ENCODE assay signal across 8 cellular contexts in the genomic region with DNA sequence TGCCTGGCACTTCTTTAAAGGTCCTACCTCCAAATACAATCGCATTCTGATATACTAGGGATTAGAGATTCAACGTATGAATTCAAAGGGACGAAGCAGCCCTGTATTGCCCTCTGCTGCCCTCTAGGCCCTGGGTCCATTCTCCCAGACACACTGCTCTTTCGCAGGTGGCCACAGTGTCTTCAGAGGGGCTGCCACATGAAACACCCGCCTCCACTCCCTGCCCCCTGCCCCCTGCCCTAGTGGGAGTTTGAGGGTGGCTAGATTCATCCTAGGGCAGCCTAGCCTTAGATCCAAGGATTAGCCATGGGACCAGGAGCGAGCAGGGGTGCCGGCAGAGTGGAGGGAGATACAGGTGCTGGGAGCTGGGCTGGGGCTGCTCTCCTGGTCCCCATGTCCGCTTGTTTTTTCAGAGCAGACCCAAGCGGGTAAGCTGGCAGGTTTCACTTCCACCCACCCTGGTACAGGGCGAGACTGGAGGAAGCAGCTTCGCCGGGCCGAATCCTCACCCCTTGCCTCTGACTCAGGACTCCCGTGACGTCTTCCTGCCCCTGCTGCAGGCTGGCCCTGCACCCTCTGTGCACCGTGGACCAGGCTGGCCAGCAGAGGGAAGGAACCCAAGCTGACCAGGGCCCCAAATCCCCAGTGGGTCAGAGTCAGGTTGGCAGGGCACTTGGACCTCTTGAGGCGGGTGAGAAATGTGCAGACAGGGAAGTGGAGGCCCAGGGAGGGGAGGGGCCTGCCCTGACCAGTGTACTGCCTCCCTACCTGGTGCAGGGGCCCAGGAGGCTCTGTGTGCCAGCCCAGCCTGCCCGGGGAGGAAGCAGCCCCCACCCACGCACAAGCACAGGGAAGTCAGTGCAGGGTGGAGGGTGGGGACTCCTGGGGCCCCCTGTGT. TPM values are rescaled to one million over a fixed set of nuclear protein-coding genes. Genes with fewer than 3 reads are reported as not detected.
DNase-seq lines count a peak whose midpoint lies in the region; ATAC-seq and TF ChIP-seq lines count a peak whose summit lies in the region.

No MANE protein-coding gene starts in this region.

- 24% methylated on average over 7 of the region's 19 CpGs for WGBS in right lobe of liver (ENCODE audit: insufficient coverage, low coverage, low lambda C conversion rate, missing lambda C conversion rate)

- intact Hi-C loops in right lobe of liver (cut with DNase I) = loop anchor here in 1 of 2 donors (5.0 to 10.0 kb wide), 2 partner anchors 62 to 230 kb away; no protein-coding TSS in a partner anchor

- H3K4me3 ChIP-seq in astrocyte of the cerebellum (ENCODE audit: low read depth, low read length) = no peak overlapping the region
- H3K4me3 ChIP-seq in right lobe of liver = no peak overlapping the region

- DNase-seq in AG20443 (ENCODE audit: low spot score) (peak; percentile 70), SIG-M5 (lab: John Stamatoyannopoulos, UW) (peak; percentile 17), astrocyte of the cerebellum (ENCODE audit: low read depth) (no peak), right lobe of liver (peak; percentile 61 to 81 (median 78)), KG1 (lab: John Stamatoyannopoulos, UW) (no peak)
- DNase-seq in stimulated activated CD8-positive, alpha-beta memory T cell treated with anti-CD3 and anti-CD28 coated beads, Interleukin-4, amount 100 ng/mL, for 48 hours = peak; percentile 82

- H3K9me3 ChIP-seq in right lobe of liver = no peaks in the 10 kb centered on the region

- TF ChIP-seq CTCF in astrocyte of the cerebellum (IDR thresholded peaks at IDR 0.05; ENCODE audit: low read depth, low read length, missing control alignments) (peak; percentile 4), right lobe of liver (IDR thresholded peaks at IDR 0.05) (peak; percentile 12 to 47 (median 41))

- no peaks in the 10 kb centered on the region for H3K27me3 ChIP-seq in right lobe of liver

- peak; percentile 36 for ATAC-seq in GM21723 (IDR thresholded peaks at IDR 0.05; ENCODE audit: unreplicated experiment)
- ATAC-seq in right lobe of liver = peak; percentile 8 to 30 (median 23)
- ATAC-seq in GM19452 (IDR thresholded peaks at IDR 0.05; ENCODE audit: unreplicated experiment) = no peak

- peaks cover 0 to under 1% (median 0%) of the 10 kb centered on the region in 4 donors for H3K36me3 ChIP-seq in right lobe of liver

- peak; percentile 33 for TF ChIP-seq POLR2A in right lobe of liver (IDR thresholded peaks at IDR 0.05)

- H3K27ac ChIP-seq in right lobe of liver = peak overlapping the region; percentile 24 to 44 (median 43)

- H3K4me1 ChIP-seq in right lobe of liver = peaks cover 0 to 22% (median 0%) of the 10 kb centered on the region in 4 donors

- in situ Hi-C loops in astrocyte of the cerebellum (cut with HindIII; ENCODE audit: low sequenced_read_pairs) = no loop called here

RNA-seq across cellular contexts. Expression of a gene that starts 28.4 kb away (rescaled TPM):
- total RNA-seq in right lobe of liver = 100 to 1,000 TPM in 1 of 6 experiments, 10 to 100 TPM in 5; 15.7 to 255 (median 47.2) TPM

RNA-seq across cellular contexts. Expression of a gene that starts 47.5 kb away (rescaled TPM):
- total RNA-seq in right lobe of liver = 10 to 100 TPM in 4 of 6 experiments, 1 to 10 TPM in 2; 6.7 to 35.9 (median 13.4) TPM

RNA-seq across cellular contexts. Expression of a gene that starts 52.8 kb away (rescaled TPM):
- total RNA-seq in right lobe of liver = 100 to 1,000 TPM in 2 of 6 experiments, 10 to 100 TPM in 4; 45.0 to 124 (median 54.0) TPM

Comparison
In these comparisons a context has a peak if more than half of its experiments do, and no peak if none do; other contexts are left out.
1. DNase-seq: peak in AG20443 (single experiment), SIG-M5 (single experiment), right lobe of liver (3 of 3) and stimulated activated CD8-positive, alpha-beta memory T cell treated with anti-CD3 and anti-CD28 coated beads, Interleukin-4, amount 100 ng/mL, for 48 hours (single experiment); none in astrocyte of the cerebellum (single experiment) and KG1 (single experiment).